Comparison of ENCODE assay signal across 1 cellular context in genomic region chr1:90357980-90358379, GRCh38.
A peak's percentile ranks its signal among the peaks of the same experiment; 100 is the strongest.
TF ChIP-seq lines count a peak whose summit lies in the region.

No MANE protein-coding gene starts in this region.

TF ChIP-seq in GM12878, 131 proteins besides CTCF, POLR2A, EP300 and RAD21 (continued from another document and continues in another):
- TF ChIP-seq, protein P1, sequence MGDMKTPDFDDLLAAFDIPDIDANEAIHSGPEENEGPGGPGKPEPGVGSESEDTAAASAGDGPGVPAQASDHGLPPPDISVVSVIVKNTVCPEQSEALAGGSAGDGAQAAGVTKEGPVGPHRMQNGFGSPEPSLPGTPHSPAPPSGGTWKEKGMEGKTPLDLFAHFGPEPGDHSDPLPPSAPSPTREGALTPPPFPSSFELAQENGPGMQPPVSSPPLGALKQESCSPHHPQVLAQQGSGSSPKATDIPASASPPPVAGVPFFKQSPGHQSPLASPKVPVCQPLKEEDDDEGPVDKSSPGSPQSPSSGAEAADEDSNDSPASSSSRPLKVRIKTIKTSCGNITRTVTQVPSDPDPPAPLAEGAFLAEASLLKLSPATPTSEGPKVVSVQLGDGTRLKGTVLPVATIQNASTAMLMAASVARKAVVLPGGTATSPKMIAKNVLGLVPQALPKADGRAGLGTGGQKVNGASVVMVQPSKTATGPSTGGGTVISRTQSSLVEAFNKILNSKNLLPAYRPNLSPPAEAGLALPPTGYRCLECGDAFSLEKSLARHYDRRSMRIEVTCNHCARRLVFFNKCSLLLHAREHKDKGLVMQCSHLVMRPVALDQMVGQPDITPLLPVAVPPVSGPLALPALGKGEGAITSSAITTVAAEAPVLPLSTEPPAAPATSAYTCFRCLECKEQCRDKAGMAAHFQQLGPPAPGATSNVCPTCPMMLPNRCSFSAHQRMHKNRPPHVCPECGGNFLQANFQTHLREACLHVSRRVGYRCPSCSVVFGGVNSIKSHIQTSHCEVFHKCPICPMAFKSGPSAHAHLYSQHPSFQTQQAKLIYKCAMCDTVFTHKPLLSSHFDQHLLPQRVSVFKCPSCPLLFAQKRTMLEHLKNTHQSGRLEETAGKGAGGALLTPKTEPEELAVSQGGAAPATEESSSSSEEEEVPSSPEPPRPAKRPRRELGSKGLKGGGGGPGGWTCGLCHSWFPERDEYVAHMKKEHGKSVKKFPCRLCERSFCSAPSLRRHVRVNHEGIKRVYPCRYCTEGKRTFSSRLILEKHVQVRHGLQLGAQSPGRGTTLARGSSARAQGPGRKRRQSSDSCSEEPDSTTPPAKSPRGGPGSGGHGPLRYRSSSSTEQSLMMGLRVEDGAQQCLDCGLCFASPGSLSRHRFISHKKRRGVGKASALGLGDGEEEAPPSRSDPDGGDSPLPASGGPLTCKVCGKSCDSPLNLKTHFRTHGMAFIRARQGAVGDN (IDR thresholded peaks at IDR 0.05): peak; percentile 45; the same call in 1 of the 2 replicates
- TF ChIP-seq SKIL (IDR thresholded peaks at IDR 0.05; ENCODE audit: low read depth, poor library complexity, severe bottlenecking) (peak; percentile 81), POLR2AphosphoS2 (IDR thresholded peaks at IDR 0.05; ENCODE audit: low read depth, low read length) (no peak), SIN3A (IDR thresholded peaks at IDR 0.05; ENCODE audit: low read depth, low read length) (no peak), PAX8 (IDR thresholded peaks at IDR 0.05) (no peak), CEBPB (IDR thresholded peaks at IDR 0.05; ENCODE audit: borderline replicate concordance in 1 of 2, low read depth in 2 of 2, low read length in 2 of 2) (no peak), KLF5 (IDR thresholded peaks at IDR 0.05; ENCODE audit: partially characterized antibody) (no peak), TARDBP (IDR thresholded peaks at IDR 0.05; ENCODE audit: borderline replicate concordance) (no peak), NRF1 (conservative IDR thresholded peaks at IDR 0.05; ENCODE audit: low read depth, low read length) (no peak), ATF7 (IDR thresholded peaks at IDR 0.05; ENCODE audit: low read depth) (peak; percentile 59; the same call in 1 of the 2 replicates), MAX (IDR thresholded peaks at IDR 0.05; ENCODE audit: low read depth, low read length) (no peak), SRF (IDR thresholded peaks at IDR 0.05; ENCODE audit: low read depth in 2 of 2, low read length in 2 of 2) (no peak), BCL11A (IDR thresholded peaks at IDR 0.05; ENCODE audit: low read depth, low read length) (peak; percentile 98), IRF4 (IDR thresholded peaks at IDR 0.05; ENCODE audit: low read depth, low read length) (peak; percentile 65; the same call in 1 of the 2 replicates), PAX5 (IDR thresholded peaks at IDR 0.05; ENCODE audit: borderline replicate concordance, low read depth, low read length) (0 out of 2 replicates have a peak, but pooled peaks have one; percentile 44), HDAC2 (IDR thresholded peaks at IDR 0.05) (no peak), ZNF207 (IDR thresholded peaks at IDR 0.05; ENCODE audit: borderline replicate concordance) (no peak), MYB (IDR thresholded peaks at IDR 0.05; ENCODE audit: borderline replicate concordance, low read depth, low read length) (0 out of 2 replicates have a peak, but pooled peaks have one; percentile 52), ZBTB40 (IDR thresholded peaks at IDR 0.05; ENCODE audit: borderline replicate concordance) (no peak), CUX1 (IDR thresholded peaks at IDR 0.05; ENCODE audit: insufficient replicate concordance, low read depth, low read length) (no peak), SIX5 (IDR thresholded peaks at IDR 0.05; ENCODE audit: low read depth, low read length, severe bottlenecking) (no peak), SREBF2 (IDR thresholded peaks at IDR 0.05; ENCODE audit: low read length) (no peak), PKNOX1 (IDR thresholded peaks at IDR 0.05) (peak; percentile 96), ASH2L (IDR thresholded peaks at IDR 0.05; ENCODE audit: borderline replicate concordance, low read depth) (no peak)
- TF ChIP-seq, protein P2, sequence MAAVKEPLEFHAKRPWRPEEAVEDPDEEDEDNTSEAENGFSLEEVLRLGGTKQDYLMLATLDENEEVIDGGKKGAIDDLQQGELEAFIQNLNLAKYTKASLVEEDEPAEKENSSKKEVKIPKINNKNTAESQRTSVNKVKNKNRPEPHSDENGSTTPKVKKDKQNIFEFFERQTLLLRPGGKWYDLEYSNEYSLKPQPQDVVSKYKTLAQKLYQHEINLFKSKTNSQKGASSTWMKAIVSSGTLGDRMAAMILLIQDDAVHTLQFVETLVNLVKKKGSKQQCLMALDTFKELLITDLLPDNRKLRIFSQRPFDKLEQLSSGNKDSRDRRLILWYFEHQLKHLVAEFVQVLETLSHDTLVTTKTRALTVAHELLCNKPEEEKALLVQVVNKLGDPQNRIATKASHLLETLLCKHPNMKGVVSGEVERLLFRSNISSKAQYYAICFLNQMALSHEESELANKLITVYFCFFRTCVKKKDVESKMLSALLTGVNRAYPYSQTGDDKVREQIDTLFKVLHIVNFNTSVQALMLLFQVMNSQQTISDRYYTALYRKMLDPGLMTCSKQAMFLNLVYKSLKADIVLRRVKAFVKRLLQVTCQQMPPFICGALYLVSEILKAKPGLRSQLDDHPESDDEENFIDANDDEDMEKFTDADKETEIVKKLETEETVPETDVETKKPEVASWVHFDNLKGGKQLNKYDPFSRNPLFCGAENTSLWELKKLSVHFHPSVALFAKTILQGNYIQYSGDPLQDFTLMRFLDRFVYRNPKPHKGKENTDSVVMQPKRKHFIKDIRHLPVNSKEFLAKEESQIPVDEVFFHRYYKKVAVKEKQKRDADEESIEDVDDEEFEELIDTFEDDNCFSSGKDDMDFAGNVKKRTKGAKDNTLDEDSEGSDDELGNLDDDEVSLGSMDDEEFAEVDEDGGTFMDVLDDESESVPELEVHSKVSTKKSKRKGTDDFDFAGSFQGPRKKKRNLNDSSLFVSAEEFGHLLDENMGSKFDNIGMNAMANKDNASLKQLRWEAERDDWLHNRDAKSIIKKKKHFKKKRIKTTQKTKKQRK (IDR thresholded peaks at IDR 0.05; ENCODE audit: low read depth, low read length): no peak
- TF ChIP-seq, protein P3, sequence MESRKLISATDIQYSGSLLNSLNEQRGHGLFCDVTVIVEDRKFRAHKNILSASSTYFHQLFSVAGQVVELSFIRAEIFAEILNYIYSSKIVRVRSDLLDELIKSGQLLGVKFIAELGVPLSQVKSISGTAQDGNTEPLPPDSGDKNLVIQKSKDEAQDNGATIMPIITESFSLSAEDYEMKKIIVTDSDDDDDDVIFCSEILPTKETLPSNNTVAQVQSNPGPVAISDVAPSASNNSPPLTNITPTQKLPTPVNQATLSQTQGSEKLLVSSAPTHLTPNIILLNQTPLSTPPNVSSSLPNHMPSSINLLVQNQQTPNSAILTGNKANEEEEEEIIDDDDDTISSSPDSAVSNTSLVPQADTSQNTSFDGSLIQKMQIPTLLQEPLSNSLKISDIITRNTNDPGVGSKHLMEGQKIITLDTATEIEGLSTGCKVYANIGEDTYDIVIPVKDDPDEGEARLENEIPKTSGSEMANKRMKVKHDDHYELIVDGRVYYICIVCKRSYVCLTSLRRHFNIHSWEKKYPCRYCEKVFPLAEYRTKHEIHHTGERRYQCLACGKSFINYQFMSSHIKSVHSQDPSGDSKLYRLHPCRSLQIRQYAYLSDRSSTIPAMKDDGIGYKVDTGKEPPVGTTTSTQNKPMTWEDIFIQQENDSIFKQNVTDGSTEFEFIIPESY (IDR thresholded peaks at IDR 0.05): no peak
- TF ChIP-seq, protein P4, sequence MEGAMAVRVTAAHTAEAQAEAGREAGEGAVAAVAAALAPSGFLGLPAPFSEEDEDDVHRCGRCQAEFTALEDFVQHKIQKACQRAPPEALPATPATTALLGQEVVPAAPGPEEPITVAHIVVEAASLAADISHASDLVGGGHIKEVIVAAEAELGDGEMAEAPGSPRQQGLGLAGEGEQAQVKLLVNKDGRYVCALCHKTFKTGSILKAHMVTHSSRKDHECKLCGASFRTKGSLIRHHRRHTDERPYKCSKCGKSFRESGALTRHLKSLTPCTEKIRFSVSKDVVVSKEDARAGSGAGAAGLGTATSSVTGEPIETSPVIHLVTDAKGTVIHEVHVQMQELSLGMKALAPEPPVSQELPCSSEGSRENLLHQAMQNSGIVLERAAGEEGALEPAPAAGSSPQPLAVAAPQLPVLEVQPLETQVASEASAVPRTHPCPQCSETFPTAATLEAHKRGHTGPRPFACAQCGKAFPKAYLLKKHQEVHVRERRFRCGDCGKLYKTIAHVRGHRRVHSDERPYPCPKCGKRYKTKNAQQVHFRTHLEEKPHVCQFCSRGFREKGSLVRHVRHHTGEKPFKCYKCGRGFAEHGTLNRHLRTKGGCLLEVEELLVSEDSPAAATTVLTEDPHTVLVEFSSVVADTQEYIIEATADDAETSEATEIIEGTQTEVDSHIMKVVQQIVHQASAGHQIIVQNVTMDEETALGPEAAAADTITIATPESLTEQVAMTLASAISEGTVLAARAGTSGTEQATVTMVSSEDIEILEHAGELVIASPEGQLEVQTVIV (IDR thresholded peaks at IDR 0.05; ENCODE audit: borderline replicate concordance, partially characterized antibody): no peak
